1 cellular context compared by ENCODE assay signal in genomic region chr2:147846382-147847081, GRCh38.
TF ChIP-seq lines count a peak whose summit lies in the region.

No MANE protein-coding gene starts in this region.

TF ChIP-seq in liver, 16 proteins besides CTCF, POLR2A, EP300 and RAD21 (continued from another document):
- TF ChIP-seq REST (IDR thresholded peaks at IDR 0.05) = no peak
